In genomic region chr19:1512671-1513491, GRCh38 we compare ENCODE assay signal across 9 cellular contexts. TPM values are rescaled to one million over a fixed set of nuclear protein-coding genes. Genes with fewer than 3 reads are reported as not detected.
A peak's percentile ranks its signal among the peaks of the same experiment; 100 is the strongest.
DNase-seq lines count a peak whose midpoint lies in the region; ATAC-seq and TF ChIP-seq lines count a peak whose summit lies in the region.
"Had no signal": no experiment of that assay in that cellular context is flagged by ENCODE, and none has a peak within 500 bp of the region (broad histone marks: within the 10 kb centered on the region; RNA-seq: fewer than 3 reads in every experiment).

Gene ADAMTSL5, minus strand, starts transcription at chr19:1513019. Its CDS starts 2,076 bp downstream, at chr19:1510943.

- TF ChIP-seq POLR2A in body of pancreas (IDR thresholded peaks at IDR 0.05), result no peak

- peak; percentile 53 for ATAC-seq in body of pancreas
- ATAC-seq in left lobe of liver, result peak; percentile 63

- no peaks in the 10 kb centered on the region for H3K36me3 ChIP-seq in body of pancreas (replicated peaks in 1 of 2; ENCODE audit: insufficient read depth in 1 of 2, low read depth in 2 of 2)

- H3K4me1 ChIP-seq in body of pancreas, result peaks cover 15% of the 10 kb centered on the region

- DNase-seq in DMS53 (lab: John Stamatoyannopoulos, UW) (peak; percentile 74), DMS53 treated with DMSO at 0.1 percent for 48 hours (lab: John Stamatoyannopoulos, UW; ENCODE audit: unreplicated experiment) (no peak), T-helper 22 cell (ENCODE audit: low read depth) (peak; percentile 22), body of pancreas (peak in 2 of 4 donors; percentile 19 to 45), left lobe of liver (ENCODE audit: low spot score) (no peak), NCI-H1092 treated with DMSO at 0.1 percent for 48 hours (lab: John Stamatoyannopoulos, UW) (no peak), NCI-H128 (lab: John Stamatoyannopoulos, UW; ENCODE audit: unreplicated experiment) (no peak)
- peak; percentile 52 to 77 (median 54) for DNase-seq in stimulated activated CD4-positive, alpha-beta T cell treated with anti-CD3 and anti-CD28 coated beads, TNF-alpha, amount 100 ng/mL, for 48 hours (ENCODE audit: low read depth in 3 of 3)

- WGBS in body of pancreas, 2 donors, result 4 to 17% methylated on average over 13 to 32 of the region's 77 CpGs

- no peak within 1 kb of the TSS for H3K4me3 ChIP-seq in body of pancreas

- intact Hi-C loops in body of pancreas (cut with DNase I), result loop anchor here (10.0 kb wide), 1 partner anchor 228 kb away; the partner anchor contains the start of gene EFNA2

- H3K9me3 ChIP-seq in body of pancreas, result no peaks in the 10 kb centered on the region

- H3K27me3 ChIP-seq in body of pancreas, result peaks cover 0 to 21% of the 10 kb centered on the region in 2 donors

- TF ChIP-seq CTCF in body of pancreas (IDR thresholded peaks at IDR 0.05), result peak in 1 of 7 experiments; percentile 27

- no peak within 1 kb of the TSS for H3K27ac ChIP-seq in body of pancreas
- H3K27ac ChIP-seq: C4-2B had no signal

RNA-seq across cellular contexts. Expression of gene ADAMTSL5, which starts in this region (rescaled TPM):
- total RNA-seq in body of pancreas, result 1 to 10 TPM in 1 of 2 donors, not detected in 1; 1.3 TPM
- 1.6 TPM for total RNA-seq in left lobe of liver

Comparison
In these comparisons a context has a peak if more than half of its experiments do, and no peak if none do; other contexts are left out.
1. DNase-seq: peak in DMS53 (single experiment), T-helper 22 cell (single experiment) and stimulated activated CD4-positive, alpha-beta T cell treated with anti-CD3 and anti-CD28 coated beads, TNF-alpha, amount 100 ng/mL, for 48 hours (3 of 3); none in DMS53 treated with DMSO at 0.1 percent for 48 hours (single experiment), left lobe of liver (single experiment), NCI-H1092 treated with DMSO at 0.1 percent for 48 hours (single experiment) and NCI-H128 (single experiment).